Comparison of ENCODE assay signal across 8 cellular contexts in genomic region chr7:42932861-42933591, GRCh38. TPM values are rescaled to one million over a fixed set of nuclear protein-coding genes. Genes with fewer than 3 reads are reported as not detected.
A peak's percentile ranks its signal among the peaks of the same experiment; 100 is the strongest.
DNase-seq lines count a peak whose midpoint lies in the region; ATAC-seq and TF ChIP-seq lines count a peak whose summit lies in the region.

No MANE protein-coding gene starts in this region.

- peak overlapping the region; percentile 97 to 100 for H3K4me3 Mint-ChIP-seq in H9
- H3K4me3 Mint-ChIP-seq in T-helper 17 cell = peak overlapping the region; percentile 100
- H3K4me3 Mint-ChIP-seq in osteocyte (ENCODE audit: unreplicated experiment) = peak overlapping the region; percentile 99

- peaks cover 2% of the 10 kb centered on the region; the same call in 1 of the 2 replicates for H3K36me3 ChIP-seq in BJ (ENCODE audit: control insufficient read depth, insufficient read depth, low read length)

- no peak for ATAC-seq in T-helper 17 cell

- H3K14ac ChIP-seq in H9 (ENCODE audit: insufficient read depth, low read length) = no peak overlapping the region

- H3K4me1 ChIP-seq in H9 (ENCODE audit: insufficient read depth, low read length) = no peaks in the 10 kb centered on the region

- peaks cover 46% of the 10 kb centered on the region for H3K79me2 ChIP-seq in H9 (ENCODE audit: insufficient read depth, low read length)

- no peak overlapping the region for H3K56ac ChIP-seq in H9 (ENCODE audit: insufficient read length, low read depth, low read length)

- no peak overlapping the region for H2AFZ ChIP-seq in H9 (ENCODE audit: low read length)

- H3K27ac ChIP-seq in H9 (ENCODE audit: insufficient read length, low read depth, low read length) = no peak overlapping the region

- H3K79me1 ChIP-seq in H9 (ENCODE audit: insufficient read depth, low read depth, low read length, poor library complexity, severe bottlenecking) = no peaks in the 10 kb centered on the region

- H3K18ac ChIP-seq in H9 (ENCODE audit: insufficient read length, low read depth, low read length) = no peak overlapping the region

- H2BK20ac ChIP-seq in H9 (ENCODE audit: low read depth, low read length, poor library complexity, severe bottlenecking) = no peak overlapping the region

- H2BK12ac ChIP-seq in H9 (ENCODE audit: insufficient read length, low read depth, low read length) = no peak overlapping the region

- no peak overlapping the region for H3K4ac ChIP-seq in H9 (ENCODE audit: low read depth, low read length)

- H3K9me3 Mint-ChIP-seq in H9 = peaks cover 0 to 3% of the 10 kb centered on the region in 2 experiments; a peak in 1 of 5 replicates
- no peaks in the 10 kb centered on the region for H3K9me3 Mint-ChIP-seq in osteocyte (ENCODE audit: unreplicated experiment)

- H3K23me2 ChIP-seq in H9 (ENCODE audit: insufficient read length, low read depth, low read length, poor library complexity, severe bottlenecking) = peaks cover 11% of the 10 kb centered on the region

- no peak overlapping the region for H3T11ph ChIP-seq in H9 (ENCODE audit: low read length)

- no peak overlapping the region for H2BK120ac ChIP-seq in H9 (ENCODE audit: low read depth, low read length, poor library complexity, severe bottlenecking)

- H3K4me2 ChIP-seq in H9 (ENCODE audit: insufficient read depth, insufficient read length, low read length) = peak overlapping the region; percentile 80

- H2AK5ac ChIP-seq in H9 (ENCODE audit: insufficient read length, low read length) = no peak overlapping the region

- no peak overlapping the region for H4K8ac ChIP-seq in H9 (replicated peaks; ENCODE audit: insufficient read length, low read depth, low read length)

- peak overlapping the region; percentile 89 for H3K4me3 ChIP-seq in BJ (ENCODE audit: low read depth, low read length)
- peak overlapping the region; percentile 84 for H3K4me3 ChIP-seq in fibroblast of the aortic adventitia (ENCODE audit: low read depth, low read length)

- no peak overlapping the region for H2BK5ac ChIP-seq in H9 (ENCODE audit: insufficient read length, low read length)

- H4K20me1 ChIP-seq in H9 (ENCODE audit: control insufficient read depth, insufficient read depth, insufficient read length) = no peaks in the 10 kb centered on the region

- H3K36me3 Mint-ChIP-seq in H9 (ENCODE audit: insufficient read depth in 1 of 3, low read depth in 3 of 3) (peaks cover 15 to 42% (median 34%) of the 10 kb centered on the region in 3 experiments), T-helper 17 cell (ENCODE audit: low read depth) (peaks cover 9% of the 10 kb centered on the region), osteocyte (ENCODE audit: unreplicated experiment) (peaks cover 15% of the 10 kb centered on the region)

- WGBS in H9 (ENCODE audit: extremely low coverage, insufficient read length, low lambda C conversion rate) = no CpG with 5 or more reads among the region's 16 CpGs

- H4K91ac ChIP-seq in H9 (ENCODE audit: insufficient read length, low read depth, low read length) = no peak overlapping the region

- H3K27me3 Mint-ChIP-seq in H9 (ENCODE audit: low read depth) = 0 out of 2 replicates have a peak, but pooled peaks cover 2% of the 10 kb centered on the region
- no peaks in the 10 kb centered on the region for H3K27me3 Mint-ChIP-seq in T-helper 17 cell
- H3K27me3 Mint-ChIP-seq in osteocyte (ENCODE audit: unreplicated experiment) = no peaks in the 10 kb centered on the region

- DNase-seq in BJ (ENCODE audit: low read depth) (no peak), H9 (no peak), T-helper 17 cell (no peak), fibroblast of the aortic adventitia (ENCODE audit: low read depth) (peak; percentile 55), osteocyte (ENCODE audit: extremely low spot score, unreplicated experiment) (no peak), NCI-H2196 treated with DMSO at 0.1 percent for 48 hours (lab: John Stamatoyannopoulos, UW; ENCODE audit: unreplicated experiment) (no peak), NCI-H1930 (lab: John Stamatoyannopoulos, UW) (no peak), UCSD-AML1 (lab: John Stamatoyannopoulos, UW; ENCODE audit: unreplicated experiment) (no peak)

- no peak for TF ChIP-seq CTCF in BJ (IDR thresholded peaks at IDR 0.05; ENCODE audit: insufficient read depth, low read depth, low read length)
- no peak for TF ChIP-seq CTCF in H9 (conservative IDR thresholded peaks at IDR 0.05)
- TF ChIP-seq CTCF in fibroblast of the aortic adventitia (IDR thresholded peaks at IDR 0.05; ENCODE audit: insufficient read depth, low read length) = no peak
- TF ChIP-seq CTCF in osteocyte (IDR thresholded peaks at IDR 0.05) = no peak

- no peak overlapping the region for H2BK15ac ChIP-seq in H9 (ENCODE audit: low read depth, low read length)

- H3K27me3 ChIP-seq in BJ (ENCODE audit: control insufficient read depth, insufficient read depth, low read length) (no peaks in the 10 kb centered on the region), H9 (ENCODE audit: insufficient read depth, low read length) (no peaks in the 10 kb centered on the region)

- H3K9me3 ChIP-seq in H9 (ENCODE audit: control insufficient read depth, low read depth, low read length) (no peaks in the 10 kb centered on the region), T-helper 17 cell (ENCODE audit: control insufficient read depth, low read length, poor library complexity, severe bottlenecking) (no peaks in the 10 kb centered on the region)

- H3K27ac Mint-ChIP-seq in H9 (peak overlapping the region; percentile 94 to 99 (median 99)), T-helper 17 cell (peak overlapping the region; percentile 98), osteocyte (ENCODE audit: unreplicated experiment) (peak overlapping the region; percentile 97)

- CTCF ChIA-PET in BJ (lab: Yijun Ruan, JAX) = interaction anchor here (0.6 to 2.6 kb wide), 9 partner anchors 9 to 992 kb away, joined by 3 to 19 read pairs (median 4); no protein-coding TSS in a partner anchor

- peaks cover 17 to 18% of the 10 kb centered on the region in 2 experiments for H3K4me1 Mint-ChIP-seq in H9
- peaks cover 40% of the 10 kb centered on the region for H3K4me1 Mint-ChIP-seq in T-helper 17 cell
- peaks cover 37% of the 10 kb centered on the region for H3K4me1 Mint-ChIP-seq in osteocyte (ENCODE audit: unreplicated experiment)

- H4K5ac ChIP-seq in H9 (ENCODE audit: insufficient read length, low read depth, low read length) = no peak overlapping the region

- peak overlapping the region; percentile 91 for H3K9ac ChIP-seq in H9 (ENCODE audit: extremely low read depth, insufficient read length, low read length)

- no peak overlapping the region for H3K23ac ChIP-seq in H9 (ENCODE audit: insufficient read length, low read depth, low read length)

- POLR2A ChIA-PET in BJ (lab: Charles Lee) = no interaction called here

RNA-seq across cellular contexts. Expression of gene MRPL32, which starts 0.8 kb away (rescaled TPM):
- 35.6 and 44.5 TPM in 2 replicates for polyA plus RNA-seq in BJ (2011; rRNA removed)
- polyA minus RNA-seq in BJ (2011; rRNA and poly(A)+ RNA removed) = 4.4 and 5.9 TPM in 2 replicates
- 97.2 and 101 TPM in 2 replicates for total RNA-seq in H9 (2021)
- total RNA-seq in T-helper 17 cell = 10 to 100 TPM; 31.1 to 39.1 TPM
- 28.4 and 53.1 TPM in 2 replicates for total RNA-seq in fibroblast of the aortic adventitia (ENCODE audit: low replicate concordance)
- total RNA-seq in osteocyte = 46.5 and 49.0 TPM in 2 replicates

RNA-seq across cellular contexts. Expression of gene PSMA2, which starts 1.1 kb away (rescaled TPM):
- 50.8 and 101 TPM in 2 replicates for polyA plus RNA-seq in BJ (2011; rRNA removed)
- 6.4 and 7.0 TPM in 2 replicates for polyA minus RNA-seq in BJ (2011; rRNA and poly(A)+ RNA removed)
- total RNA-seq in H9 (2021) = 227 and 239 TPM in 2 replicates
- 10 to 100 TPM; 42.1 to 49.8 TPM for total RNA-seq in T-helper 17 cell
- total RNA-seq in fibroblast of the aortic adventitia (ENCODE audit: low replicate concordance) = 121 and 133 TPM in 2 replicates
- total RNA-seq in osteocyte = 59.7 and 65.0 TPM in 2 replicates

RNA-seq across cellular contexts. Expression of gene C7orf25, which starts 21.2 kb away (rescaled TPM):
- polyA plus RNA-seq in BJ (2011; rRNA removed) = 4.2 and 4.8 TPM in 2 replicates
- 1.6 and 2.7 TPM in 2 replicates for polyA minus RNA-seq in BJ (2011; rRNA and poly(A)+ RNA removed)
- total RNA-seq in H9 (2021) (2.9 and 3.8 TPM in 2 replicates), T-helper 17 cell (1 to 10 TPM; 1.9 to 2.9 TPM), fibroblast of the aortic adventitia (ENCODE audit: low replicate concordance) (10.8 and 11.3 TPM in 2 replicates), osteocyte (5.9 and 9.9 TPM in 2 replicates)
